In the genomic region with DNA sequence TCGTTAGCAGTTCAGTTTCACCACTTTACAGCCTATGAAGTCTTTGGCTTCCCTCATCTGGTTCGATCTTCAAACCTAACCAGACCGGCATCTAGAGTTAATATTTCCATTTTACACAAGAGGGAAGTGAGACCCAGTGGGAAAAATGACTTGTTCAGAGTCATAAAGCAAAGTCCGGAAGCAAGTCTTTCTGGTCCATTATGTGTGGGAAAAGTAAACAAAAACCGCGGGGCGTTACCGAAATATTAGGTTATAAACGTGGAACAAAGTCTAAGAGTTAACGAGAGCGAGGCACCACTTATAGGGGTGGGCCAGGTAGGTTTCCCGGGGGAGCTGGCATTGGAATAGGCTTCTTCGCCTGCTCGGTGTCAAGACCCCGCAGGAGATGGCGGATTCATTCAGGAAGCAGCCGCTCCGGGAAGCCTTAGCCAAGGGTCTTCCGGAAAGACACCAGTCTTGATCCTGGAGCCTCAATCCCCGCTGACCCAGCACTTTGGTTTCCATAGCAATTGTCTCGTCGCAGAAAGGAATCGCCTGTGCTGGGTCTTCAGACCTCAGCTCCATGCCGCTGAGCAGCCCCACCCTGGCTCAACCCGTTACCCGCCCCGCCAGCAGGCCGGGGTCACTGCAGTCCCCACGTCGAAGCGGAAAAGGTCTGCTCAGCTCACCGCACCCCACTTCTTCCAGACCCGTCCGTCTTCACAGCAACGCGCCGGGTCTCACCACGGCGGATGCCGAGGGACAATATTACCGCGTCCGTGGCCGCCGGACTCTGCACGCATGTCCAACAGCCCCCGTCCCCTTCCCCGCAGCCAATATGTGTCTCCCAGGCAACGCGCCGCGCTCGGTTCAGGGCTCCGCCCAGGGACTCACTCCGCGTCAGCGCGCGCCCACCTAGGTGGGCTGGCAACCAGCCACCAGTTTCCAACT, we compare ENCODE assay signal across 8 cellular contexts. TPM values are rescaled to one million over a fixed set of nuclear protein-coding genes. Genes with fewer than 3 reads are reported as not detected.
DNase-seq lines count a peak whose midpoint lies in the region; ATAC-seq and TF ChIP-seq lines count a peak whose summit lies in the region.

A gene (plus strand): TSS at position 872 of the 930 bp plus-strand sequence. CDS start 82 bp downstream, outside the sequence.

- DNase-seq in NCI-H1417 (lab: John Stamatoyannopoulos, UW): peak in 2 of 3 experiments; percentile 8 to 36
- no peak for DNase-seq in NCI-H1417 treated with DMSO at 0.1 percent for 48 hours (lab: John Stamatoyannopoulos, UW)
- peak; percentile 36 for DNase-seq in MG63
- DNase-seq in glomerular visceral epithelial cell (ENCODE audit: extremely low spot score): peak; percentile 22
- DNase-seq in HAP-1 (ENCODE audit: low spot score in 2 of 2): no peak

- H3K27me3 ChIP-seq in MG63: no peaks in the 10 kb centered on the region
- H3K27me3 ChIP-seq in parathyroid adenoma (ENCODE audit: control insufficient read depth, insufficient read depth, low read length): no peaks in the 10 kb centered on the region
- H3K27me3 ChIP-seq in HAP-1 (ENCODE audit: low read depth): no peaks in the 10 kb centered on the region

- TF ChIP-seq CTCF in parathyroid adenoma (IDR thresholded peaks at IDR 0.05): no peak

- peaks cover 5% of the 10 kb centered on the region for H3K27me3 Mint-ChIP-seq in activated T-helper 17 cell treated with anti-CD3 and anti-CD28 coated beads, Interleukin-2, amount 50 U/mL, for 72 hours

- H3K27ac ChIP-seq in parathyroid adenoma: no peak within 1 kb of the TSS

- no peaks in the 10 kb centered on the region for H3K36me3 ChIP-seq in MG63
- no peaks in the 10 kb centered on the region for H3K36me3 ChIP-seq in parathyroid adenoma (ENCODE audit: control insufficient read depth, insufficient read depth, low read length)
- no peaks in the 10 kb centered on the region for H3K36me3 ChIP-seq in HAP-1 (replicated peaks)

- H3K9me3 Mint-ChIP-seq in activated T-helper 17 cell treated with anti-CD3 and anti-CD28 coated beads, Interleukin-2, amount 50 U/mL, for 72 hours: no peaks in the 10 kb centered on the region

- H3K9ac ChIP-seq in parathyroid adenoma: no peak within 1 kb of the TSS

- H3K27ac Mint-ChIP-seq in activated T-helper 17 cell treated with anti-CD3 and anti-CD28 coated beads, Interleukin-2, amount 50 U/mL, for 72 hours: peak within 1 kb of the TSS; percentile 64

- H3K36me3 Mint-ChIP-seq in activated T-helper 17 cell treated with anti-CD3 and anti-CD28 coated beads, Interleukin-2, amount 50 U/mL, for 72 hours (ENCODE audit: low read depth): no peaks in the 10 kb centered on the region

- H3K9me3 ChIP-seq in MG63 (no peaks in the 10 kb centered on the region), parathyroid adenoma (ENCODE audit: control insufficient read depth, low read length) (no peaks in the 10 kb centered on the region), HAP-1 (no peaks in the 10 kb centered on the region)

- ATAC-seq in activated T-helper 17 cell treated with anti-CD3 and anti-CD28 coated beads, Interleukin-2, amount 50 U/mL, for 72 hours (replicated peaks): peak; percentile 64
- no peak for ATAC-seq in HG02938 (IDR thresholded peaks at IDR 0.05; ENCODE audit: unreplicated experiment)

- in situ Hi-C loops in HAP-1 (cut with MboI; ENCODE audit: low sequenced_read_pairs): no loop called here

- H3K79me2 ChIP-seq in parathyroid adenoma: no peaks in the 10 kb centered on the region

- H3K4me1 ChIP-seq in parathyroid adenoma (peaks cover 3% of the 10 kb centered on the region), HAP-1 (peaks cover 4% of the 10 kb centered on the region; the same call in 1 of the 2 replicates)

- peaks cover 15% of the 10 kb centered on the region for H3K4me1 Mint-ChIP-seq in activated T-helper 17 cell treated with anti-CD3 and anti-CD28 coated beads, Interleukin-2, amount 50 U/mL, for 72 hours

- peak within 1 kb of the TSS; percentile 68 for H2AFZ ChIP-seq in parathyroid adenoma

- peak within 1 kb of the TSS; percentile 84 for H3K4me3 Mint-ChIP-seq in activated T-helper 17 cell treated with anti-CD3 and anti-CD28 coated beads, Interleukin-2, amount 50 U/mL, for 72 hours

- H3K4me3 ChIP-seq in MG63 (peak within 1 kb of the TSS; percentile 49), parathyroid adenoma (ENCODE audit: low read depth, low read length) (peak within 1 kb of the TSS; percentile 45), HAP-1 (no peak within 1 kb of the TSS)

- H3K4me2 ChIP-seq in parathyroid adenoma (ENCODE audit: low read length): peak within 1 kb of the TSS; percentile 68

RNA-seq across cellular contexts. Expression of the gene that starts here (rescaled TPM):
- total RNA-seq in MG63 (2014; rRNA removed; shearing (Covaris generic); ENCODE audit: low replicate concordance): not detected in 2 replicates
- not detected for total RNA-seq in activated T-helper 17 cell treated with anti-CD3 and anti-CD28 coated beads, Interleukin-2, amount 50 U/mL, for 72 hours

Comparison
In these comparisons a context has a peak if more than half of its experiments do, and no peak if none do; other contexts are left out.
1. DNase-seq: peak in NCI-H1417 (2 of 3) and glomerular visceral epithelial cell (single experiment); none in NCI-H1417 treated with DMSO at 0.1 percent for 48 hours (single experiment) and HAP-1 (0 of 2).
2. Peak in DNase-seq and H3K4me3 ChIP-seq in MG63; RNA of the gene not detected or under 1 TPM.
3. Peak in ATAC-seq in activated T-helper 17 cell treated with anti-CD3 and anti-CD28 coated beads, Interleukin-2, amount 50 U/mL, for 72 hours; RNA of the gene not detected or under 1 TPM.